ENCODE assay signal across 37 cellular contexts in genomic region chr6:56474531-56474930, GRCh38.
"Had no signal": no experiment of that assay in that cellular context is flagged by ENCODE, and none has a peak within 500 bp of the region (broad histone marks: within the 10 kb centered on the region; RNA-seq: fewer than 3 reads in every experiment).

No MANE protein-coding gene starts in this region.

- H3K4me3 ChIP-seq: adrenal gland, ascending aorta, body of pancreas, breast epithelium, cardiac muscle cell had no signal

- H3K27me3 ChIP-seq: adrenal gland, ascending aorta, body of pancreas, brain microvascular endothelial cell, breast epithelium, cardiac muscle cell had no signal

- H3K4me1 ChIP-seq: breast epithelium had no signal

- H3K27ac ChIP-seq: adrenal gland, ascending aorta, body of pancreas, brain microvascular endothelial cell, breast epithelium, cardiac muscle cell had no signal

- H3K36me3 Mint-ChIP-seq: activated naive CD4-positive, alpha-beta T cell treated with anti-CD3 and anti-CD28 coated beads, Interleukin-2, amount 50 U/mL, for 24 hours; activated naive CD8-positive, alpha-beta T cell; activated naive CD8-positive, alpha-beta T cell treated with anti-CD3 and anti-CD28 coated beads for 36 hours; activated naive CD8-positive, alpha-beta T cell treated with anti-CD3 and anti-CD28 coated beads, Interleukin-2, amount 10 ng/mL, durations not matched to agents 7 days and 5 days had no signal

- H3K9me3 Mint-ChIP-seq: activated naive CD4-positive, alpha-beta T cell treated with anti-CD3 and anti-CD28 coated beads for 36 hours; activated naive CD4-positive, alpha-beta T cell treated with anti-CD3 and anti-CD28 coated beads, Interleukin-2, amount 50 U/mL, for 24 hours; activated T-helper 2 cell treated with anti-CD3 and anti-CD28 coated beads, Interferon-gamma antibody, Interleukin-2, Interleukin-4, amounts not matched to agents 10 μg/mL and 5 μg/mL and 100 μg/mL, durations not matched to agents 14 hours and 24 hours and 36 hours had no signal

- H3K27ac Mint-ChIP-seq: activated naive CD4-positive, alpha-beta T cell treated with anti-CD3 and anti-CD28 coated beads for 36 hours; activated naive CD4-positive, alpha-beta T cell treated with anti-CD3 and anti-CD28 coated beads, Interleukin-2, amount 10 ng/mL, durations not matched to agents 7 days and 5 days; activated naive CD4-positive, alpha-beta T cell treated with anti-CD3 and anti-CD28 coated beads, Interleukin-2, amount 50 U/mL, for 24 hours; activated naive CD4-positive, alpha-beta T cell treated with anti-CD3 and anti-CD28 coated beads, Interleukin-2, amount 50 U/mL, for 72 hours; activated naive CD8-positive, alpha-beta T cell; activated naive CD8-positive, alpha-beta T cell treated with anti-CD3 and anti-CD28 coated beads for 36 hours; activated naive CD8-positive, alpha-beta T cell treated with anti-CD3 and anti-CD28 coated beads, Interleukin-2, amount 10 ng/mL, durations not matched to agents 7 days and 5 days; activated naive CD8-positive, alpha-beta T cell treated with anti-CD3 and anti-CD28 coated beads, Interleukin-2, amount 50 U/mL, for 24 hours; activated T-cell treated with anti-CD3 and anti-CD28 coated beads, Interleukin-2, amount 50 U/mL, for 24 hours; activated T-cell treated with anti-CD3 and anti-CD28 coated beads, Interleukin-2, amount 50 U/mL, for 72 hours; activated T-helper 1 cell treated with anti-CD3 and anti-CD28 coated beads, Interleukin-12 subunit alpha, Interleukin-12 subunit beta, Interleukin-2, Interleukin-4 antibody, amounts not matched to agents 30 ng/mL and 10 ng/mL and 1 ng/mL, durations not matched to agents 14 hours and 24 hours and 36 hours; activated T-helper 17 cell treated with anti-CD3 and anti-CD28 coated beads, Interleukin-2, amount 50 U/mL, for 72 hours; activated T-helper 2 cell treated with anti-CD3 and anti-CD28 coated beads, Interferon-gamma antibody, Interleukin-2, Interleukin-4, amounts not matched to agents 10 μg/mL and 5 μg/mL and 100 μg/mL, durations not matched to agents 14 hours and 24 hours and 36 hours; brain had no signal

- H3K4me1 Mint-ChIP-seq: activated naive CD4-positive, alpha-beta T cell treated with anti-CD3 and anti-CD28 coated beads, Interleukin-2, amount 10 ng/mL, durations not matched to agents 7 days and 5 days; activated naive CD4-positive, alpha-beta T cell treated with anti-CD3 and anti-CD28 coated beads, Interleukin-2, amount 50 U/mL, for 24 hours; activated naive CD8-positive, alpha-beta T cell treated with anti-CD3 and anti-CD28 coated beads for 36 hours; activated naive CD8-positive, alpha-beta T cell treated with anti-CD3 and anti-CD28 coated beads, Interleukin-2, amount 10 ng/mL, durations not matched to agents 7 days and 5 days; activated naive CD8-positive, alpha-beta T cell treated with anti-CD3 and anti-CD28 coated beads, Interleukin-2, amount 50 U/mL, for 24 hours; activated T-helper 17 cell treated with anti-CD3 and anti-CD28 coated beads, Interleukin-2, amount 50 U/mL, for 72 hours; central memory CD8-positive, alpha-beta T cell had no signal

- H3K4me3 Mint-ChIP-seq: activated naive CD4-positive, alpha-beta T cell treated with anti-CD3 and anti-CD28 coated beads for 36 hours; activated naive CD4-positive, alpha-beta T cell treated with anti-CD3 and anti-CD28 coated beads, Interleukin-2, amount 10 ng/mL, durations not matched to agents 7 days and 5 days; activated naive CD4-positive, alpha-beta T cell treated with anti-CD3 and anti-CD28 coated beads, Interleukin-2, amount 50 U/mL, for 24 hours; activated naive CD8-positive, alpha-beta T cell; activated naive CD8-positive, alpha-beta T cell treated with anti-CD3 and anti-CD28 coated beads for 36 hours; activated naive CD8-positive, alpha-beta T cell treated with anti-CD3 and anti-CD28 coated beads, Interleukin-2, amount 10 ng/mL, durations not matched to agents 7 days and 5 days; activated naive CD8-positive, alpha-beta T cell treated with anti-CD3 and anti-CD28 coated beads, Interleukin-2, amount 50 U/mL, for 24 hours; activated T-cell treated with anti-CD3 and anti-CD28 coated beads, Interleukin-2, amount 50 U/mL, for 24 hours; activated T-cell treated with anti-CD3 and anti-CD28 coated beads, Interleukin-2, amount 50 U/mL, for 4 hours; activated T-cell treated with anti-CD3 and anti-CD28 coated beads, Interleukin-2, amount 50 U/mL, for 72 hours; activated T-helper 1 cell treated with anti-CD3 and anti-CD28 coated beads, Interleukin-12 subunit alpha, Interleukin-12 subunit beta, Interleukin-2, Interleukin-4 antibody, amounts not matched to agents 30 ng/mL and 10 ng/mL and 1 ng/mL, durations not matched to agents 14 hours and 24 hours and 36 hours; activated T-helper 17 cell treated with anti-CD3 and anti-CD28 coated beads, Interleukin-2, amount 50 U/mL, for 72 hours; brain; central memory CD8-positive, alpha-beta T cell had no signal

- DNase-seq: activated effector memory CD4-positive, alpha-beta T cell treated with anti-CD3 and anti-CD28 coated beads, Interleukin-2, amount 50 U/mL, for 16 hours; activated effector memory CD4-positive, alpha-beta T cell treated with Interleukin-2 at 50 U/mL for 16 hours; activated gamma-delta T cell; activated gamma-delta T cell treated with Interleukin-2 at 50 U/mL for 16 hours; activated naive CD4-positive, alpha-beta T cell; activated naive CD4-positive, alpha-beta T cell treated with anti-CD3 and anti-CD28 coated beads for 36 hours; activated naive CD4-positive, alpha-beta T cell treated with anti-CD3 and anti-CD28 coated beads, Interleukin-2, amount 10 ng/mL, durations not matched to agents 7 days and 5 days; activated naive CD4-positive, alpha-beta T cell treated with anti-CD3 and anti-CD28 coated beads, Interleukin-2, amount 50 U/mL, for 16 hours; activated naive CD4-positive, alpha-beta T cell treated with Interleukin-2 at 50 U/mL for 16 hours; activated naive CD8-positive, alpha-beta T cell treated with anti-CD3 and anti-CD28 coated beads for 36 hours; activated naive CD8-positive, alpha-beta T cell treated with anti-CD3 and anti-CD28 coated beads, Interleukin-2, amount 10 ng/mL, durations not matched to agents 7 days and 5 days; activated naive CD8-positive, alpha-beta T cell treated with anti-CD3 and anti-CD28 coated beads, Interleukin-2, amount 50 U/mL, for 24 hours; activated T-cell treated with anti-CD3 and anti-CD28 coated beads, Interleukin-2, amount 50 U/mL, for 24 hours; activated T-cell treated with anti-CD3 and anti-CD28 coated beads, Interleukin-2, amount 50 U/mL, for 4 hours; activated T-cell treated with anti-CD3 and anti-CD28 coated beads, Interleukin-2, amount 50 U/mL, for 48 hours; activated T-cell treated with anti-CD3 and anti-CD28 coated beads, Interleukin-2, amount 50 U/mL, for 72 hours; adrenal gland; amniotic stem cell; amygdala; anterior cingulate cortex; aorta; body of pancreas; brain microvascular endothelial cell; caudate nucleus; central memory CD4-positive, alpha-beta T cell; cerebellar nuclear complex had no signal

- H3K27me3 Mint-ChIP-seq: activated naive CD4-positive, alpha-beta T cell treated with anti-CD3 and anti-CD28 coated beads, Interleukin-2, amount 10 ng/mL, durations not matched to agents 7 days and 5 days; activated naive CD4-positive, alpha-beta T cell treated with anti-CD3 and anti-CD28 coated beads, Interleukin-2, amount 50 U/mL, for 24 hours; activated naive CD8-positive, alpha-beta T cell; activated naive CD8-positive, alpha-beta T cell treated with anti-CD3 and anti-CD28 coated beads for 36 hours; activated naive CD8-positive, alpha-beta T cell treated with anti-CD3 and anti-CD28 coated beads, Interleukin-2, amount 10 ng/mL, durations not matched to agents 7 days and 5 days; activated naive CD8-positive, alpha-beta T cell treated with anti-CD3 and anti-CD28 coated beads, Interleukin-2, amount 50 U/mL, for 24 hours; activated T-cell treated with anti-CD3 and anti-CD28 coated beads, Interleukin-2, amount 50 U/mL, for 24 hours; activated T-helper 17 cell treated with anti-CD3 and anti-CD28 coated beads, Interleukin-2, amount 50 U/mL, for 72 hours; brain; central memory CD8-positive, alpha-beta T cell had no signal

- ATAC-seq: activated naive CD4-positive, alpha-beta T cell treated with anti-CD3 and anti-CD28 coated beads, Interleukin-2, amount 50 U/mL, for 72 hours; activated naive CD8-positive, alpha-beta T cell treated with anti-CD3 and anti-CD28 coated beads, Interleukin-2, amount 50 U/mL, for 24 hours; activated T-cell treated with anti-CD3 and anti-CD28 coated beads, Interleukin-2, amount 50 U/mL, for 4 hours; activated T-cell treated with anti-CD3 and anti-CD28 coated beads, Interleukin-2, amount 50 U/mL, for 72 hours; activated T-helper 17 cell treated with anti-CD3 and anti-CD28 coated beads, Interleukin-2, amount 50 U/mL, for 72 hours; body of pancreas had no signal

- H3K9me3 ChIP-seq: adrenal gland, ascending aorta, body of pancreas, breast epithelium had no signal
